In the genomic region with DNA sequence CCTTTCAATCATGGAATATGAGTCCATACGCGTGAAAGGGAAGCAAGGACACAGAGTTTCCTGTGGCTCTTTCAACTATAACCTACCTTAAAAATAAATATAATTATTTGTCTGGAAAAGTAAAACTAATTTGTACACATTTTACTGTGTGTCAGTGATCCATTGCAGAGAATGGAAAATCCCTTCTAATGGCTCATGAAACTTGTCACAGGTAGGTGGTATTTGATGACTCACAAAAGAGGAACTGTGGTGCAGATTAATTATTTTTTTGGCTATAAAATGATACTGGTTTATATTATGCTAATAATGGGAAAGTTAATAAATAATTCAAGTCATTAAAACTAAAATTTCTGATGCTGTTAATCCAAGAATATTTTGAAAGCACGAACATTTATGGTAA, we compare ENCODE assay signal across 28 cellular contexts.
"Had no signal": no experiment of that assay in that cellular context is flagged by ENCODE, and none has a peak within 500 bp of the region (broad histone marks: within the 10 kb centered on the region; RNA-seq: fewer than 3 reads in every experiment).

No MANE protein-coding gene starts in this region.

- H3K36me3 ChIP-seq: ascending aorta, colonic mucosa, gastroesophageal sphincter, heart right ventricle had no signal

- H3K27ac Mint-ChIP-seq: activated CD4-positive, alpha-beta memory T cell treated with anti-CD3 and anti-CD28 coated beads, Interleukin-2, amount 10 ng/mL, durations not matched to agents 7 days and 5 days; activated CD4-positive, alpha-beta T cell treated with anti-CD3 and anti-CD28 coated beads, Interleukin-2, amount 10 ng/mL, durations not matched to agents 7 days and 5 days; activated naive CD4-positive, alpha-beta T cell treated with anti-CD3 and anti-CD28 coated beads, Interleukin-2, amount 10 ng/mL, durations not matched to agents 7 days and 5 days; activated naive CD4-positive, alpha-beta T cell treated with anti-CD3 and anti-CD28 coated beads, Interleukin-2, amount 50 U/mL, for 72 hours; activated naive CD8-positive, alpha-beta T cell treated with anti-CD3 and anti-CD28 coated beads, Interleukin-2, amount 10 ng/mL, durations not matched to agents 7 days and 5 days; activated T-cell treated with anti-CD3 and anti-CD28 coated beads, Interleukin-2, amount 50 U/mL, for 24 hours; activated T-cell treated with anti-CD3 and anti-CD28 coated beads, Interleukin-2, amount 50 U/mL, for 72 hours; brain had no signal

- H3K4me1 ChIP-seq: ascending aorta, colonic mucosa, gastroesophageal sphincter, heart right ventricle had no signal

- FAIRE-seq: endometrium, endothelial cell of umbilical vein had no signal

- H3K9me3 Mint-ChIP-seq: activated naive CD8-positive, alpha-beta T cell treated with anti-CD3 and anti-CD28 coated beads, Interleukin-2, amount 10 ng/mL, durations not matched to agents 7 days and 5 days; brain had no signal

- H3K36me3 Mint-ChIP-seq: activated naive CD4-positive, alpha-beta T cell treated with anti-CD3 and anti-CD28 coated beads, Interleukin-2, amount 10 ng/mL, durations not matched to agents 7 days and 5 days; activated naive CD4-positive, alpha-beta T cell treated with anti-CD3 and anti-CD28 coated beads, Interleukin-2, amount 50 U/mL, for 72 hours; activated naive CD8-positive, alpha-beta T cell treated with anti-CD3 and anti-CD28 coated beads, Interleukin-2, amount 10 ng/mL, durations not matched to agents 7 days and 5 days; brain had no signal

- H3K27ac ChIP-seq: ascending aorta, colonic mucosa, gastroesophageal sphincter, heart right ventricle had no signal

- H3K27me3 Mint-ChIP-seq: activated CD4-positive, alpha-beta memory T cell treated with anti-CD3 and anti-CD28 coated beads, Interleukin-2, amount 10 ng/mL, durations not matched to agents 7 days and 5 days; activated CD4-positive, alpha-beta T cell treated with anti-CD3 and anti-CD28 coated beads, Interleukin-2, amount 10 ng/mL, durations not matched to agents 7 days and 5 days; activated naive CD4-positive, alpha-beta T cell treated with anti-CD3 and anti-CD28 coated beads, Interleukin-2, amount 10 ng/mL, durations not matched to agents 7 days and 5 days; activated naive CD8-positive, alpha-beta T cell treated with anti-CD3 and anti-CD28 coated beads, Interleukin-2, amount 10 ng/mL, durations not matched to agents 7 days and 5 days; activated T-cell treated with anti-CD3 and anti-CD28 coated beads, Interleukin-2, amount 50 U/mL, for 24 hours; brain had no signal

- H3K9me3 ChIP-seq: ascending aorta, colonic mucosa, gastroesophageal sphincter had no signal

- DNase-seq: activated CD4-positive, alpha-beta memory T cell treated with anti-CD3 and anti-CD28 coated beads, Interleukin-2, amount 10 ng/mL, durations not matched to agents 7 days and 5 days; activated CD4-positive, alpha-beta T cell treated with anti-CD3 and anti-CD28 coated beads for 1 hour; activated CD4-positive, alpha-beta T cell treated with anti-CD3 and anti-CD28 coated beads for 4 hours; activated CD4-positive, alpha-beta T cell treated with anti-CD3 and anti-CD28 coated beads, Interleukin-2, amount 10 ng/mL, durations not matched to agents 7 days and 5 days; activated CD4-positive, alpha-beta T cell treated with anti-CD3 and anti-CD28 coated beads, Interleukin-2, amount 50 U/mL, for 4 hours; activated CD8-positive, alpha-beta memory T cell treated with anti-CD3 and anti-CD28 coated beads, Interleukin-2, amount 50 U/mL, for 48 hours; activated gamma-delta T cell; activated naive CD4-positive, alpha-beta T cell; activated naive CD4-positive, alpha-beta T cell treated with anti-CD3 and anti-CD28 coated beads, Interleukin-2, amount 10 ng/mL, durations not matched to agents 7 days and 5 days; activated naive CD8-positive, alpha-beta T cell treated with anti-CD3 and anti-CD28 coated beads, Interleukin-2, amount 10 ng/mL, durations not matched to agents 7 days and 5 days; activated T-cell treated with anti-CD3 and anti-CD28 coated beads for 4 hours; activated T-cell treated with anti-CD3 and anti-CD28 coated beads, Interleukin-2, amount 50 U/mL, for 24 hours; activated T-cell treated with anti-CD3 and anti-CD28 coated beads, Interleukin-2, amount 50 U/mL, for 72 hours; caudate nucleus; cerebellar nuclear complex; colonic mucosa; effector CD8-positive, alpha-beta T cell; foreskin fibroblast; heart right ventricle; T-helper 1 cell; T-helper 2 cell had no signal

- ATAC-seq: activated naive CD4-positive, alpha-beta T cell treated with anti-CD3 and anti-CD28 coated beads, Interleukin-2, amount 50 U/mL, for 72 hours; activated T-cell treated with anti-CD3 and anti-CD28 coated beads, Interleukin-2, amount 50 U/mL, for 72 hours; esophagus mucosa; gastroesophageal sphincter; heart right ventricle had no signal

- H3K27me3 ChIP-seq: ascending aorta, colonic mucosa, gastroesophageal sphincter, heart right ventricle had no signal

- H3K4me3 Mint-ChIP-seq: activated CD4-positive, alpha-beta memory T cell treated with anti-CD3 and anti-CD28 coated beads, Interleukin-2, amount 10 ng/mL, durations not matched to agents 7 days and 5 days; activated CD4-positive, alpha-beta T cell treated with anti-CD3 and anti-CD28 coated beads, Interleukin-2, amount 10 ng/mL, durations not matched to agents 7 days and 5 days; activated naive CD4-positive, alpha-beta T cell treated with anti-CD3 and anti-CD28 coated beads, Interleukin-2, amount 10 ng/mL, durations not matched to agents 7 days and 5 days; activated naive CD8-positive, alpha-beta T cell treated with anti-CD3 and anti-CD28 coated beads, Interleukin-2, amount 10 ng/mL, durations not matched to agents 7 days and 5 days; activated T-cell treated with anti-CD3 and anti-CD28 coated beads, Interleukin-2, amount 50 U/mL, for 24 hours; activated T-cell treated with anti-CD3 and anti-CD28 coated beads, Interleukin-2, amount 50 U/mL, for 72 hours; brain had no signal

- H3K4me3 ChIP-seq: ascending aorta, colonic mucosa, gastroesophageal sphincter, heart right ventricle had no signal

- H3K4me1 Mint-ChIP-seq: activated CD4-positive, alpha-beta memory T cell treated with anti-CD3 and anti-CD28 coated beads, Interleukin-2, amount 10 ng/mL, durations not matched to agents 7 days and 5 days; activated CD4-positive, alpha-beta T cell treated with anti-CD3 and anti-CD28 coated beads, Interleukin-2, amount 10 ng/mL, durations not matched to agents 7 days and 5 days; activated naive CD4-positive, alpha-beta T cell treated with anti-CD3 and anti-CD28 coated beads, Interleukin-2, amount 10 ng/mL, durations not matched to agents 7 days and 5 days; activated naive CD8-positive, alpha-beta T cell treated with anti-CD3 and anti-CD28 coated beads, Interleukin-2, amount 10 ng/mL, durations not matched to agents 7 days and 5 days; brain had no signal
